In the genomic region with DNA sequence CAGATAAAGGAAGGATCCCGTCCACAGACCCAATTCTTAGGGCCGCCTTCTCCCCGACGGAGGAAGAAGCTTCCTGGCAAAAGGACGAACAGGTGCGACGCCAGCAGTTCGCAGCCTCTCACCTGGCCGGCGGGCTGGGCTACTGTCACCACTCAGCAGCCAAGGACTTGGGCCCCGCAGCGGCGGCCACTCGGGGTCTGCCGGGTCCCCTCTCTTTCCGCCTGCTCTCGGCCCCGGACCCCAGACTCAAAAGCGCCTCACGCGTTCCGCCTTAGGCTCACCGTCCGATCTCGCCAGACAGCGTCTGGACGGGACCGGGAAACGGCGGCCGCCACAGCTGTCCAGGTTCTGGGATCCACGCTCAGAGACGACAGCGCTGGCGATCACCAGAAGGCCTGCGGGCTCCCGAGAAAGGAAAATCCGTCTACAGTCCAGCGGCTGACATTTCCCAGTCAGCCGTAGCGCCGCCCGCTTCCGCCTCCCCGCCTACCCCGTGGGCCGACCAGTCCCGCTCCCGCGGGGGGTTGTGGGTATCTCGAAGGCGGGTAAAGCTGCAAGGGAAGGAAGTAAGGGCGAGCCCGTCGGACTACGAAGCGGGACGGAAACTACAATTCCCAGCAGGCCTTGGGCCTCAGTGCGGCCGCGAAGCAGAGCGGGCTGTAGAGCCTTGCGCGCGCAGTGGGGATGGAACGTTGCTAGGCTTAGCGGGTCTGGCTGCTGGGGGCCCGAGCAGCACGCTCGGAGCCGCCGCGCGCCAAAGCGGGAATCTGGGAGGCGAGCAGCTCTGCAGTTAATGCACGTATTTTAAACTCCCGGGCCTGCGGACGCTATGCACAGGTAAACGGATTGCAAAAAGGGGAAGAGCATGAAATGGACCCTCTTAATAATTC, we compare ENCODE assay signal across 1 cellular context.
TF ChIP-seq lines count a peak whose summit lies in the region.

A gene (minus strand): TSS at position 454 of the 890 bp plus-strand sequence. CDS start 8,538 bp downstream, outside the sequence.
A gene (plus strand): TSS at position 678 of the 890 bp plus-strand sequence. CDS start 152 bp downstream, at position 830.

TF ChIP-seq in HepG2, 621 proteins besides CTCF, POLR2A, EP300 and RAD21 (continued from another document and continues in another):
- TF ChIP-seq, protein P1, sequence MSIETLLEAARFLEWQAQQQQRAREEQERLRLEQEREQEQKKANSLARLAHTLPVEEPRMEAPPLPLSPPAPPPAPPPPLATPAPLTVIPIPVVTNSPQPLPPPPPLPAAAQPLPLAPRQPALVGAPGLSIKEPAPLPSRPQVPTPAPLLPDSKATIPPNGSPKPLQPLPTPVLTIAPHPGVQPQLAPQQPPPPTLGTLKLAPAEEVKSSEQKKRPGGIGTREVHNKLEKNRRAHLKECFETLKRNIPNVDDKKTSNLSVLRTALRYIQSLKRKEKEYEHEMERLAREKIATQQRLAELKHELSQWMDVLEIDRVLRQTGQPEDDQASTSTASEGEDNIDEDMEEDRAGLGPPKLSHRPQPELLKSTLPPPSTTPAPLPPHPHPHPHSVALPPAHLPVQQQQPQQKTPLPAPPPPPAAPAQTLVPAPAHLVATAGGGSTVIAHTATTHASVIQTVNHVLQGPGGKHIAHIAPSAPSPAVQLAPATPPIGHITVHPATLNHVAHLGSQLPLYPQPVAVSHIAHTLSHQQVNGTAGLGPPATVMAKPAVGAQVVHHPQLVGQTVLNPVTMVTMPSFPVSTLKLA (IDR thresholded peaks at IDR 0.05): peak; percentile 60; the same call in 1 of the 2 replicates
- TF ChIP-seq DMAP1 (CRISPR knock-in tag; IDR thresholded peaks at IDR 0.05) (peak; percentile 57; the same call in 1 of the 2 replicates), ZNF616 (CRISPR knock-in tag; IDR thresholded peaks at IDR 0.05; ENCODE audit: low read depth) (0 out of 2 replicates have a peak, but pooled peaks have one; percentile 67), RORA (CRISPR knock-in tag; IDR thresholded peaks at IDR 0.05) (no peak; the same call in 1 of the 2 replicates), IRX3 (CRISPR knock-in tag; IDR thresholded peaks at IDR 0.05; ENCODE audit: borderline replicate concordance, low read depth) (peak; percentile 85), HMG20B (CRISPR knock-in tag; conservative IDR thresholded peaks at IDR 0.05) (0 out of 2 replicates have a peak, but pooled peaks have one; percentile 20), WIZ (CRISPR knock-in tag; IDR thresholded peaks at IDR 0.05) (0 out of 2 replicates have a peak, but pooled peaks have one; percentile 56), ZNF329 (CRISPR knock-in tag; IDR thresholded peaks at IDR 0.05; ENCODE audit: low read depth) (no peak), ZNF251 (CRISPR knock-in tag; IDR thresholded peaks at IDR 0.05) (no peak), FOXO1 (CRISPR knock-in tag; IDR thresholded peaks at IDR 0.05) (no peak; the same call in 1 of the 2 replicates), ASH2L (IDR thresholded peaks at IDR 0.05; ENCODE audit: insufficient read length, low read depth, low read length) (peak; percentile 23), ZFY (CRISPR knock-in tag; IDR thresholded peaks at IDR 0.05) (peak; percentile 93), MZF1 (CRISPR knock-in tag; IDR thresholded peaks at IDR 0.05; ENCODE audit: borderline replicate concordance) (no peak), TRIM24 (CRISPR knock-in tag; IDR thresholded peaks at IDR 0.05) (no peak), RARA (CRISPR knock-in tag; IDR thresholded peaks at IDR 0.05) (peak; percentile 28), RFX5 (IDR thresholded peaks at IDR 0.05; ENCODE audit: low read depth, low read length) (no peak), ZNF234 (CRISPR knock-in tag; conservative IDR thresholded peaks at IDR 0.05) (no peak), ONECUT2 (CRISPR knock-in tag; IDR thresholded peaks at IDR 0.05) (no peak), ZNF557 (CRISPR knock-in tag; IDR thresholded peaks at IDR 0.05) (no peak), ZNF563 (CRISPR knock-in tag; IDR thresholded peaks at IDR 0.05) (0 out of 2 replicates have a peak, but pooled peaks have one; percentile 15), ZNF335 (CRISPR knock-in tag; IDR thresholded peaks at IDR 0.05) (0 out of 2 replicates have a peak, but pooled peaks have one; percentile 79), DR1 (CRISPR knock-in tag; IDR thresholded peaks at IDR 0.05) (peak; percentile 79), ZNF747 (CRISPR knock-in tag; IDR thresholded peaks at IDR 0.05; ENCODE audit: borderline replicate concordance) (0 out of 2 replicates have a peak, but pooled peaks have one; percentile 52), KLF16 (CRISPR knock-in tag; IDR thresholded peaks at IDR 0.05) (peak in 1 of 2 experiments; percentile 61; a peak in 1 of 4 replicates), XRCC5 (optimal IDR thresholded peaks at IDR 0.05; ENCODE audit: low read length) (peak; percentile 95), ZNF331 (CRISPR knock-in tag; IDR thresholded peaks at IDR 0.05) (peak; percentile 88), ZNF24 (IDR thresholded peaks at IDR 0.05) (no peak), NR2C2 (CRISPR knock-in tag; IDR thresholded peaks at IDR 0.05; ENCODE audit: borderline replicate concordance) (peak; percentile 71), SYNCRIP (IDR thresholded peaks at IDR 0.05; ENCODE audit: insufficient read depth, low read depth, low read length) (no peak), TEAD3 (CRISPR knock-in tag; optimal IDR thresholded peaks at IDR 0.05; ENCODE audit: borderline replicate concordance) (peak; percentile 66), ARID2 (CRISPR knock-in tag; IDR thresholded peaks at IDR 0.05; ENCODE audit: borderline replicate concordance) (peak; percentile 30; the same call in 1 of the 2 replicates), ZNF296 (CRISPR knock-in tag; conservative IDR thresholded peaks at IDR 0.05) (no peak), ZNF30 (CRISPR knock-in tag; IDR thresholded peaks at IDR 0.05) (no peak)
- TF ChIP-seq, protein P2, sequence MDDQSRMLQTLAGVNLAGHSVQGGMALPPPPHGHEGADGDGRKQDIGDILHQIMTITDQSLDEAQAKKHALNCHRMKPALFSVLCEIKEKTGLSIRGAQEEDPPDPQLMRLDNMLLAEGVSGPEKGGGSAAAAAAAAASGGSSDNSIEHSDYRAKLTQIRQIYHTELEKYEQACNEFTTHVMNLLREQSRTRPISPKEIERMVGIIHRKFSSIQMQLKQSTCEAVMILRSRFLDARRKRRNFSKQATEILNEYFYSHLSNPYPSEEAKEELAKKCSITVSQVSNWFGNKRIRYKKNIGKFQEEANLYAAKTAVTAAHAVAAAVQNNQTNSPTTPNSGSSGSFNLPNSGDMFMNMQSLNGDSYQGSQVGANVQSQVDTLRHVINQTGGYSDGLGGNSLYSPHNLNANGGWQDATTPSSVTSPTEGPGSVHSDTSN (CRISPR knock-in tag; IDR thresholded peaks at IDR 0.05; ENCODE audit: borderline replicate concordance): no peak
- TF ChIP-seq, protein P3, sequence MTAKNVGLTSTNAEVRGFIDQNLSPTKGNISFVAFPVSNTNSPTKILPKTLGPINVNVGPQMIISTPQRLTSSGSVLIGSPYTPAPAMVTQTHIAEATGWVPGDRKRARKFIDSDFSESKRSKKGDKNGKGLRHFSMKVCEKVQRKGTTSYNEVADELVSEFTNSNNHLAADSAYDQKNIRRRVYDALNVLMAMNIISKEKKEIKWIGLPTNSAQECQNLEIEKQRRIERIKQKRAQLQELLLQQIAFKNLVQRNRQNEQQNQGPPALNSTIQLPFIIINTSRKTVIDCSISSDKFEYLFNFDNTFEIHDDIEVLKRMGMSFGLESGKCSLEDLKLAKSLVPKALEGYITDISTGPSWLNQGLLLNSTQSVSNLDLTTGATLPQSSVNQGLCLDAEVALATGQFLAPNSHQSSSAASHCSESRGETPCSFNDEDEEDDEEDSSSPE (CRISPR knock-in tag; IDR thresholded peaks at IDR 0.05): peak; percentile 97
- TF ChIP-seq, protein P4, sequence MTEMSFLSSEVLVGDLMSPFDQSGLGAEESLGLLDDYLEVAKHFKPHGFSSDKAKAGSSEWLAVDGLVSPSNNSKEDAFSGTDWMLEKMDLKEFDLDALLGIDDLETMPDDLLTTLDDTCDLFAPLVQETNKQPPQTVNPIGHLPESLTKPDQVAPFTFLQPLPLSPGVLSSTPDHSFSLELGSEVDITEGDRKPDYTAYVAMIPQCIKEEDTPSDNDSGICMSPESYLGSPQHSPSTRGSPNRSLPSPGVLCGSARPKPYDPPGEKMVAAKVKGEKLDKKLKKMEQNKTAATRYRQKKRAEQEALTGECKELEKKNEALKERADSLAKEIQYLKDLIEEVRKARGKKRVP (CRISPR knock-in tag; IDR thresholded peaks at IDR 0.05): peak in 1 of 2 experiments; percentile 53; a peak in 1 of 4 replicates
- TF ChIP-seq, protein P5, sequence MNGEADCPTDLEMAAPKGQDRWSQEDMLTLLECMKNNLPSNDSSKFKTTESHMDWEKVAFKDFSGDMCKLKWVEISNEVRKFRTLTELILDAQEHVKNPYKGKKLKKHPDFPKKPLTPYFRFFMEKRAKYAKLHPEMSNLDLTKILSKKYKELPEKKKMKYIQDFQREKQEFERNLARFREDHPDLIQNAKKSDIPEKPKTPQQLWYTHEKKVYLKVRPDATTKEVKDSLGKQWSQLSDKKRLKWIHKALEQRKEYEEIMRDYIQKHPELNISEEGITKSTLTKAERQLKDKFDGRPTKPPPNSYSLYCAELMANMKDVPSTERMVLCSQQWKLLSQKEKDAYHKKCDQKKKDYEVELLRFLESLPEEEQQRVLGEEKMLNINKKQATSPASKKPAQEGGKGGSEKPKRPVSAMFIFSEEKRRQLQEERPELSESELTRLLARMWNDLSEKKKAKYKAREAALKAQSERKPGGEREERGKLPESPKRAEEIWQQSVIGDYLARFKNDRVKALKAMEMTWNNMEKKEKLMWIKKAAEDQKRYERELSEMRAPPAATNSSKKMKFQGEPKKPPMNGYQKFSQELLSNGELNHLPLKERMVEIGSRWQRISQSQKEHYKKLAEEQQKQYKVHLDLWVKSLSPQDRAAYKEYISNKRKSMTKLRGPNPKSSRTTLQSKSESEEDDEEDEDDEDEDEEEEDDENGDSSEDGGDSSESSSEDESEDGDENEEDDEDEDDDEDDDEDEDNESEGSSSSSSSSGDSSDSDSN (CRISPR knock-in tag; IDR thresholded peaks at IDR 0.05): peak; percentile 73
- TF ChIP-seq, protein P6, sequence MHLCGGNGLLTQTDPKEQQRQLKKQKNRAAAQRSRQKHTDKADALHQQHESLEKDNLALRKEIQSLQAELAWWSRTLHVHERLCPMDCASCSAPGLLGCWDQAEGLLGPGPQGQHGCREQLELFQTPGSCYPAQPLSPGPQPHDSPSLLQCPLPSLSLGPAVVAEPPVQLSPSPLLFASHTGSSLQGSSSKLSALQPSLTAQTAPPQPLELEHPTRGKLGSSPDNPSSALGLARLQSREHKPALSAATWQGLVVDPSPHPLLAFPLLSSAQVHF (CRISPR knock-in tag; IDR thresholded peaks at IDR 0.05): peak; percentile 83; the same call in 1 of the 2 replicates
- TF ChIP-seq, protein P7, sequence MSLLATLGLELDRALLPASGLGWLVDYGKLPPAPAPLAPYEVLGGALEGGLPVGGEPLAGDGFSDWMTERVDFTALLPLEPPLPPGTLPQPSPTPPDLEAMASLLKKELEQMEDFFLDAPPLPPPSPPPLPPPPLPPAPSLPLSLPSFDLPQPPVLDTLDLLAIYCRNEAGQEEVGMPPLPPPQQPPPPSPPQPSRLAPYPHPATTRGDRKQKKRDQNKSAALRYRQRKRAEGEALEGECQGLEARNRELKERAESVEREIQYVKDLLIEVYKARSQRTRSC (CRISPR knock-in tag; IDR thresholded peaks at IDR 0.05; ENCODE audit: low read depth): no peak
- TF ChIP-seq, protein P8, sequence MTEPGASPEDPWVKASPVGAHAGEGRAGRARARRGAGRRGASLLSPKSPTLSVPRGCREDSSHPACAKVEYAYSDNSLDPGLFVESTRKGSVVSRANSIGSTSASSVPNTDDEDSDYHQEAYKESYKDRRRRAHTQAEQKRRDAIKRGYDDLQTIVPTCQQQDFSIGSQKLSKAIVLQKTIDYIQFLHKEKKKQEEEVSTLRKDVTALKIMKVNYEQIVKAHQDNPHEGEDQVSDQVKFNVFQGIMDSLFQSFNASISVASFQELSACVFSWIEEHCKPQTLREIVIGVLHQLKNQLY (CRISPR knock-in tag; IDR thresholded peaks at IDR 0.05): peak; percentile 61
- TF ChIP-seq, protein P9, sequence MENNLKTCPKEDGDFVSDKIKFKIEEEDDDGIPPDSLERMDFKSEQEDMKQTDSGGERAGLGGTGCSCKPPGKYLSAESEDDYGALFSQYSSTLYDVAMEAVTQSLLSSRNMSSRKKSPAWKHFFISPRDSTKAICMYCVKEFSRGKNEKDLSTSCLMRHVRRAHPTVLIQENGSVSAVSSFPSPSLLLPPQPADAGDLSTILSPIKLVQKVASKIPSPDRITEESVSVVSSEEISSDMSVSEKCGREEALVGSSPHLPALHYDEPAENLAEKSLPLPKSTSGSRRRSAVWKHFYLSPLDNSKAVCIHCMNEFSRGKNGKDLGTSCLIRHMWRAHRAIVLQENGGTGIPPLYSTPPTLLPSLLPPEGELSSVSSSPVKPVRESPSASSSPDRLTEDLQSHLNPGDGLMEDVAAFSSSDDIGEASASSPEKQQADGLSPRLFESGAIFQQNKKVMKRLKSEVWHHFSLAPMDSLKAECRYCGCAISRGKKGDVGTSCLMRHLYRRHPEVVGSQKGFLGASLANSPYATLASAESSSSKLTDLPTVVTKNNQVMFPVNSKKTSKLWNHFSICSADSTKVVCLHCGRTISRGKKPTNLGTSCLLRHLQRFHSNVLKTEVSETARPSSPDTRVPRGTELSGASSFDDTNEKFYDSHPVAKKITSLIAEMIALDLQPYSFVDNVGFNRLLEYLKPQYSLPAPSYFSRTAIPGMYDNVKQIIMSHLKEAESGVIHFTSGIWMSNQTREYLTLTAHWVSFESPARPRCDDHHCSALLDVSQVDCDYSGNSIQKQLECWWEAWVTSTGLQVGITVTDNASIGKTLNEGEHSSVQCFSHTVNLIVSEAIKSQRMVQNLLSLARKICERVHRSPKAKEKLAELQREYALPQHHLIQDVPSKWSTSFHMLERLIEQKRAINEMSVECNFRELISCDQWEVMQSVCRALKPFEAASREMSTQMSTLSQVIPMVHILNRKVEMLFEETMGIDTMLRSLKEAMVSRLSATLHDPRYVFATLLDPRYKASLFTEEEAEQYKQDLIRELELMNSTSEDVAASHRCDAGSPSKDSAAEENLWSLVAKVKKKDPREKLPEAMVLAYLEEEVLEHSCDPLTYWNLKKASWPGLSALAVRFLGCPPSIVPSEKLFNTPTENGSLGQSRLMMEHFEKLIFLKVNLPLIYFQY (CRISPR knock-in tag; IDR thresholded peaks at IDR 0.05; ENCODE audit: borderline replicate concordance): 0 out of 2 replicates have a peak, but pooled peaks have one; percentile 37
- TF ChIP-seq, protein P10, sequence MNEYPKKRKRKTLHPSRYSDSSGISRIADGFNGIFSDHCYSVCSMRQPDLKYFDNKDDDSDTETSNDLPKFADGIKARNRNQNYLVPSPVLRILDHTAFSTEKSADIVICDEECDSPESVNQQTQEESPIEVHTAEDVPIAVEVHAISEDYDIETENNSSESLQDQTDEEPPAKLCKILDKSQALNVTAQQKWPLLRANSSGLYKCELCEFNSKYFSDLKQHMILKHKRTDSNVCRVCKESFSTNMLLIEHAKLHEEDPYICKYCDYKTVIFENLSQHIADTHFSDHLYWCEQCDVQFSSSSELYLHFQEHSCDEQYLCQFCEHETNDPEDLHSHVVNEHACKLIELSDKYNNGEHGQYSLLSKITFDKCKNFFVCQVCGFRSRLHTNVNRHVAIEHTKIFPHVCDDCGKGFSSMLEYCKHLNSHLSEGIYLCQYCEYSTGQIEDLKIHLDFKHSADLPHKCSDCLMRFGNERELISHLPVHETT (CRISPR knock-in tag; conservative IDR thresholded peaks at IDR 0.05): no peak
- TF ChIP-seq, protein P11, sequence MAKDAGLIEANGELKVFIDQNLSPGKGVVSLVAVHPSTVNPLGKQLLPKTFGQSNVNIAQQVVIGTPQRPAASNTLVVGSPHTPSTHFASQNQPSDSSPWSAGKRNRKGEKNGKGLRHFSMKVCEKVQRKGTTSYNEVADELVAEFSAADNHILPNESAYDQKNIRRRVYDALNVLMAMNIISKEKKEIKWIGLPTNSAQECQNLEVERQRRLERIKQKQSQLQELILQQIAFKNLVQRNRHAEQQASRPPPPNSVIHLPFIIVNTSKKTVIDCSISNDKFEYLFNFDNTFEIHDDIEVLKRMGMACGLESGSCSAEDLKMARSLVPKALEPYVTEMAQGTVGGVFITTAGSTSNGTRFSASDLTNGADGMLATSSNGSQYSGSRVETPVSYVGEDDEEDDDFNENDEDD (CRISPR knock-in tag; IDR thresholded peaks at IDR 0.05; ENCODE audit: borderline replicate concordance): peak; percentile 96
